In the genomic region with DNA sequence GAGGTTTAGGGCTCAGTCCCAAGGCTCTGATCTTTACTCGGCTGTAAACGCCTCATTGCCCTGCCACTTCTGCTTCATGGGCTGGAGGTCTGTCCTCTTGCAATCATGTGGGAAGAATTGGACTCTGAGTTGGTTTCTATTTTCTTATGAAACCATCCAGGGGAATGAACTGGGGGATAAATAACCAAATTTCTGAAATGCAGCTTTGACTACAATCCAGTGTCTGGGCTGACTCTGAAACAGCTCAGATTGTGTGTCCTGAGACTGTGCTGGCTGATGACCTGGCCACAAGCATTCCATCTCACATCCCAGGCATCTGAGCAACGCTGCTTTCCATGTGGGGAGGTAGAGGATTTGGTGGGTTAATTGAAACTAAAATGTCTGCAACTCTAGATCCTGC, we compare ENCODE assay signal across 13 cellular contexts.
DNase-seq lines count a peak whose midpoint lies in the region; ATAC-seq and TF ChIP-seq lines count a peak whose summit lies in the region.
"Had no signal": no experiment of that assay in that cellular context is flagged by ENCODE, and none has a peak within 500 bp of the region (broad histone marks: within the 10 kb centered on the region; RNA-seq: fewer than 3 reads in every experiment).

No MANE protein-coding gene starts in this region.

- DNase-seq in Calu3 (no peak), heart right ventricle (no peak), skeletal muscle cell (ENCODE audit: low read depth) (peak; percentile 48), activated T-cell treated with anti-CD3 and anti-CD28 coated beads for 4 hours (no peak), CD1c-positive myeloid dendritic cell (ENCODE audit: extremely low spot score) (no peak), SIG-M5 treated with dmso at 0.1 percent for 504 hours (lab: John Stamatoyannopoulos, UW; ENCODE audit: unreplicated experiment) (no peak)
- DNase-seq: activated T-cell treated with anti-CD3 and anti-CD28 coated beads, Interleukin-2, amount 50 U/mL, for 48 hours; CD8-positive, alpha-beta T cell; KBM-7; RPMI8226 had no signal

- no peaks in the 10 kb centered on the region for H3K36me3 ChIP-seq in heart right ventricle
- H3K36me3 ChIP-seq: thoracic aorta had no signal

- no peaks in the 10 kb centered on the region for H3K9me3 ChIP-seq in heart right ventricle
- H3K9me3 ChIP-seq: thoracic aorta had no signal

- H3K4me1 Mint-ChIP-seq in Calu3 (ENCODE audit: low read depth, unreplicated experiment): peaks cover 24% of the 10 kb centered on the region
- H3K4me1 Mint-ChIP-seq in activated T-helper 17 cell treated with anti-CD3 and anti-CD28 coated beads, Interleukin-2, amount 50 U/mL, for 72 hours: peaks cover 11% of the 10 kb centered on the region

- no peak for ATAC-seq in activated T-helper 17 cell treated with anti-CD3 and anti-CD28 coated beads, Interleukin-2, amount 50 U/mL, for 72 hours (replicated peaks)
- ATAC-seq in heart right ventricle: peak in 6 of 8 donors; percentile 39 to 74 (median 60)
- no peak for ATAC-seq in GM19452 (IDR thresholded peaks at IDR 0.05; ENCODE audit: unreplicated experiment)
- ATAC-seq: CD8-positive, alpha-beta T cell had no signal

- no TSS peak for BruUV-seq in Calu3 (replicated peaks; lab: Mats Ljungman, UMichigan)

- 67 to 72% methylated on average over 3 of the region's 3 CpGs for WGBS in heart right ventricle, 2 donors

- H3K27ac Mint-ChIP-seq in Calu3 (ENCODE audit: unreplicated experiment): peak overlapping the region; percentile 97
- H3K27ac Mint-ChIP-seq in activated T-helper 17 cell treated with anti-CD3 and anti-CD28 coated beads, Interleukin-2, amount 50 U/mL, for 72 hours: peak overlapping the region; percentile 5
- H3K27ac Mint-ChIP-seq: CD8-positive, alpha-beta T cell had no signal

- no peaks in the 10 kb centered on the region for H3K27me3 ChIP-seq in heart right ventricle

- CTCF ChIA-PET in Calu3 (lab: Charles Lee): no interaction called here

- no peaks in the 10 kb centered on the region for H3K27me3 Mint-ChIP-seq in Calu3 (ENCODE audit: unreplicated experiment)
- peaks cover 17% of the 10 kb centered on the region for H3K27me3 Mint-ChIP-seq in activated T-helper 17 cell treated with anti-CD3 and anti-CD28 coated beads, Interleukin-2, amount 50 U/mL, for 72 hours

- TF ChIP-seq CTCF in Calu3 (IDR thresholded peaks at IDR 0.05; ENCODE audit: unreplicated experiment) (no peak), heart right ventricle (IDR thresholded peaks at IDR 0.05) (no peak)

- H3K4me1 ChIP-seq in heart right ventricle: peaks cover 0 to 10% (median 2%) of the 10 kb centered on the region in 9 donors

- peaks cover 18% of the 10 kb centered on the region for H3K36me3 Mint-ChIP-seq in Calu3 (ENCODE audit: insufficient read depth, unreplicated experiment)
- no peaks in the 10 kb centered on the region for H3K36me3 Mint-ChIP-seq in activated T-helper 17 cell treated with anti-CD3 and anti-CD28 coated beads, Interleukin-2, amount 50 U/mL, for 72 hours (ENCODE audit: low read depth)
- H3K36me3 Mint-ChIP-seq: CD8-positive, alpha-beta T cell had no signal

- H3K9me3 Mint-ChIP-seq in Calu3 (ENCODE audit: low read depth, unreplicated experiment): peaks cover 32% of the 10 kb centered on the region
- H3K9me3 Mint-ChIP-seq in activated T-helper 17 cell treated with anti-CD3 and anti-CD28 coated beads, Interleukin-2, amount 50 U/mL, for 72 hours: peaks cover 10% of the 10 kb centered on the region
- H3K9me3 Mint-ChIP-seq: CD8-positive, alpha-beta T cell had no signal

- intact Hi-C loops in Calu3 (cut with micrococcal nuclease; ENCODE audit: unreplicated experiment): loop anchor here (5.0 kb wide), 1 partner anchor 41 kb away; no protein-coding TSS in a partner anchor
- intact Hi-C loops in heart right ventricle (cut with DNase I): loop anchor here in 1 of 10 donors (5.0 kb wide), 1 partner anchor 41 kb away; no protein-coding TSS in a partner anchor

- peak overlapping the region in 6 of 10 donors; percentile 14 to 52 (median 40) for H3K27ac ChIP-seq in heart right ventricle

- no peak overlapping the region for H3K4me3 Mint-ChIP-seq in Calu3 (ENCODE audit: low read depth, unreplicated experiment)
- H3K4me3 Mint-ChIP-seq in activated T-helper 17 cell treated with anti-CD3 and anti-CD28 coated beads, Interleukin-2, amount 50 U/mL, for 72 hours: no peak overlapping the region
- H3K4me3 Mint-ChIP-seq: CD8-positive, alpha-beta T cell had no signal

- H3K4me3 ChIP-seq in heart right ventricle (no peak overlapping the region), skeletal muscle cell (ENCODE audit: low read depth, low read length) (no peak overlapping the region)
- H3K4me3 ChIP-seq: thoracic aorta had no signal

Comparison
In these comparisons a context has a peak if more than half of its experiments do, and no peak if none do; other contexts are left out.
1. ATAC-seq: peak in heart right ventricle (6 of 8); none in activated T-helper 17 cell treated with anti-CD3 and anti-CD28 coated beads, Interleukin-2, amount 50 U/mL, for 72 hours (single experiment) and GM19452 (single experiment).